Comparison of ENCODE assay signal across 9 cellular contexts in genomic region chr1:110406407-110406806, GRCh38. TPM values are rescaled to one million over a fixed set of nuclear protein-coding genes. Genes with fewer than 3 reads are reported as not detected.
DNase-seq lines count a peak whose midpoint lies in the region; ATAC-seq and TF ChIP-seq lines count a peak whose summit lies in the region.
"Not testable (repeated sequence)": the region's sequence is repeated elsewhere in the genome, so short reads cannot be mapped to it uniquely, and the experiment has no call there.
"Had no signal": no experiment of that assay in that cellular context is flagged by ENCODE, and none has a peak within 500 bp of the region (broad histone marks: within the 10 kb centered on the region; RNA-seq: fewer than 3 reads in every experiment).

No MANE protein-coding gene starts in this region.

- H3K23ac ChIP-seq in mesenchymal stem cell (ENCODE audit: low read length in 2 of 2): not testable (repeated sequence)

- POLR2A ChIA-PET in CD8-positive, alpha-beta memory T cell (lab: Charles Lee): not testable (repeated sequence)

- not testable (repeated sequence) for H3K79me1 ChIP-seq in mesenchymal stem cell (replicated peaks; ENCODE audit: low read length, poor library complexity, severe bottlenecking)

- H3K79me2 ChIP-seq in Loucy (ENCODE audit: insufficient read depth, low read length): peaks cover 33% of the 10 kb centered on the region

- H3K36me3 ChIP-seq in CD8-positive, alpha-beta memory T cell (ENCODE audit: insufficient read depth, low read length): peaks cover 29% of the 10 kb centered on the region
- H3K36me3 ChIP-seq in Loucy (ENCODE audit: insufficient read depth, low read length) (peaks cover 31% of the 10 kb centered on the region; the same call in 1 of the 2 replicates), mesenchymal stem cell (ENCODE audit: control insufficient read depth in 1 of 2, insufficient read depth in 2 of 2, low read depth in 1 of 2, low read length in 2 of 2) (peaks cover 11 to 40% of the 10 kb centered on the region in 2 experiments), prostate gland (peaks cover 10 to 11% of the 10 kb centered on the region in 2 donors), upper lobe of left lung (peaks cover 32 to 43% (median 35%) of the 10 kb centered on the region in 4 donors)

- CTCF ChIA-PET in CD8-positive, alpha-beta memory T cell (lab: Charles Lee): interaction anchor here (1.0 to 1.9 kb wide), 2 partner anchors 54 to 68 kb away, joined by 3 to 5 read pairs; no protein-coding TSS in a partner anchor

- H4K20me1 ChIP-seq in Loucy (ENCODE audit: insufficient read depth, low read length, poor library complexity, severe bottlenecking): peaks cover 16% of the 10 kb centered on the region

- intact Hi-C loops in activated CD4-positive, alpha-beta T cell treated with anti-CD3 and anti-CD28 coated beads, Interleukin-2, amount 10 ng/mL, durations not matched to agents 24 days and 14 days (cut with micrococcal nuclease): loop anchor here (2.0 to 10.0 kb wide), 3 partner anchors 18 to 378 kb away; no protein-coding TSS in a partner anchor
- intact Hi-C loops in prostate gland (cut with DNase I): loop anchor here (2.0 to 5.0 kb wide), 2 partner anchors 69 to 196 kb away; partner anchors contain the start of genes KCNC4 and RBM15

- H3K9ac ChIP-seq in Loucy (ENCODE audit: low read depth, low read length, poor library complexity, severe bottlenecking) (peak overlapping the region; percentile 94), mesenchymal stem cell (ENCODE audit: low read length) (peak overlapping the region; percentile 96)

- not testable (repeated sequence) for H3F3A ChIP-seq in Loucy (ENCODE audit: low read depth)

- H3K27ac Mint-ChIP-seq in CD8-positive, alpha-beta memory T cell: peak overlapping the region; percentile 40 to 100 (median 94)
- peak overlapping the region; percentile 98 for H3K27ac Mint-ChIP-seq in activated CD4-positive, alpha-beta T cell treated with anti-CD3 and anti-CD28 coated beads, Interleukin-2, amount 10 ng/mL, durations not matched to agents 24 days and 14 days
- peak overlapping the region; percentile 79 to 100 (median 99) for H3K27ac Mint-ChIP-seq in brain

- not testable (repeated sequence) for DNase-seq in CD8-positive, alpha-beta memory T cell; activated CD4-positive, alpha-beta T cell treated with anti-CD3 and anti-CD28 coated beads, Interleukin-2, amount 10 ng/mL, durations not matched to agents 24 days and 14 days; fibroblast of mammary gland (ENCODE audit: low read depth); mesenchymal stem cell; prostate gland (ENCODE audit: low spot score); upper lobe of left lung

- peaks cover 0 to 41% (median 6%) of the 10 kb centered on the region in 3 donors for H3K36me3 Mint-ChIP-seq in CD8-positive, alpha-beta memory T cell
- peaks cover 26% of the 10 kb centered on the region for H3K36me3 Mint-ChIP-seq in activated CD4-positive, alpha-beta T cell treated with anti-CD3 and anti-CD28 coated beads, Interleukin-2, amount 10 ng/mL, durations not matched to agents 24 days and 14 days (ENCODE audit: low read depth)
- H3K36me3 Mint-ChIP-seq in brain: peaks cover 26% of the 10 kb centered on the region

- not testable (repeated sequence) for H3K18ac ChIP-seq in mesenchymal stem cell (ENCODE audit: low read depth in 1 of 2, low read length in 2 of 2)

- WGBS in mesenchymal stem cell: 93% methylated on average over 8 of the region's 15 CpGs
- WGBS in prostate gland: 76% methylated on average over 15 of the region's 15 CpGs
- 75 to 76% methylated on average over 15 of the region's 15 CpGs for WGBS in upper lobe of left lung, 2 donors

- TF ChIP-seq CTCF in Loucy (conservative IDR thresholded peaks at IDR 0.05; ENCODE audit: low read length); brain (conservative IDR thresholded peaks at IDR 0.05); fibroblast of mammary gland (conservative IDR thresholded peaks at IDR 0.05; ENCODE audit: control insufficient read depth, insufficient read depth, low read depth, low read length); prostate gland (IDR thresholded peaks at IDR 0.05); upper lobe of left lung (IDR thresholded peaks at IDR 0.05): not testable (repeated sequence)

- peaks cover 24 to 32% (median 31%) of the 10 kb centered on the region in 3 donors for H3K4me1 Mint-ChIP-seq in CD8-positive, alpha-beta memory T cell
- peaks cover 17% of the 10 kb centered on the region for H3K4me1 Mint-ChIP-seq in activated CD4-positive, alpha-beta T cell treated with anti-CD3 and anti-CD28 coated beads, Interleukin-2, amount 10 ng/mL, durations not matched to agents 24 days and 14 days
- H3K4me1 Mint-ChIP-seq in brain: peaks cover 35% of the 10 kb centered on the region

- ATAC-seq in upper lobe of left lung (ENCODE audit: low FRiP score in 2 of 2): not testable (repeated sequence)

- not testable (repeated sequence) for H2BK120ac ChIP-seq in mesenchymal stem cell (ENCODE audit: low read depth, low read length)

- not testable (repeated sequence) for H2AFZ ChIP-seq in Loucy (ENCODE audit: low read length); mesenchymal stem cell (ENCODE audit: low read depth, low read length)

- H2BK12ac ChIP-seq in mesenchymal stem cell (ENCODE audit: low read length in 2 of 2): not testable (repeated sequence)

- H4K8ac ChIP-seq in mesenchymal stem cell (ENCODE audit: low read length): not testable (repeated sequence)

- not testable (repeated sequence) for TF ChIP-seq POLR2A in prostate gland (IDR thresholded peaks at IDR 0.05); upper lobe of left lung (IDR thresholded peaks at IDR 0.05)

- H3K4me3 ChIP-seq in CD8-positive, alpha-beta memory T cell (ENCODE audit: low read length): peak overlapping the region; percentile 100
- peak overlapping the region; percentile 95 for H3K4me3 ChIP-seq in Loucy (ENCODE audit: low read length, poor library complexity, severe bottlenecking)
- H3K4me3 ChIP-seq in fibroblast of mammary gland (ENCODE audit: control insufficient read depth, low read depth, low read length): peak overlapping the region; percentile 93
- peak overlapping the region in 1 of 2 experiments; percentile 90 for H3K4me3 ChIP-seq in mesenchymal stem cell (ENCODE audit: insufficient read depth in 1 of 2, low read depth in 1 of 2, low read length in 2 of 2)
- peak overlapping the region; percentile 81 to 93 for H3K4me3 ChIP-seq in prostate gland
- H3K4me3 ChIP-seq in upper lobe of left lung: peak overlapping the region in 3 of 4 donors; percentile 65 to 68 (median 66)

- H3K9me3 Mint-ChIP-seq in CD8-positive, alpha-beta memory T cell; activated CD4-positive, alpha-beta T cell treated with anti-CD3 and anti-CD28 coated beads, Interleukin-2, amount 10 ng/mL, durations not matched to agents 24 days and 14 days; brain: not testable (repeated sequence)

- H3K27ac ChIP-seq in CD8-positive, alpha-beta memory T cell (ENCODE audit: low read depth, low read length): peak overlapping the region; percentile 97
- H3K27ac ChIP-seq in mesenchymal stem cell (ENCODE audit: low read length, poor library complexity, severe bottlenecking); prostate gland: not testable (repeated sequence)
- H3K27ac ChIP-seq in upper lobe of left lung: peak overlapping the region in 2 of 4 donors; percentile 92 to 93

- not testable (repeated sequence) for H3K4ac ChIP-seq in mesenchymal stem cell (ENCODE audit: low read depth in 1 of 2, low read length in 2 of 2)

- H2BK5ac ChIP-seq in mesenchymal stem cell (ENCODE audit: low read depth, low read length, poor library complexity, severe bottlenecking): not testable (repeated sequence)

- H3K27me3 ChIP-seq in CD8-positive, alpha-beta memory T cell (ENCODE audit: insufficient read depth, low read length, poor library complexity, severe bottlenecking); Loucy (ENCODE audit: insufficient read depth, low read length, poor library complexity, severe bottlenecking); mesenchymal stem cell (ENCODE audit: control insufficient read depth in 1 of 2, insufficient read depth in 1 of 2, low read length in 2 of 2); prostate gland (replicated peaks; ENCODE audit: insufficient read depth); upper lobe of left lung: not testable (repeated sequence)

- not testable (repeated sequence) for H2AK5ac ChIP-seq in mesenchymal stem cell (ENCODE audit: low read length, severe bottlenecking)

- H3K9me2 ChIP-seq in Loucy (replicated peaks; ENCODE audit: low read depth, low read length): not testable (repeated sequence)

- not testable (repeated sequence) for H4K91ac ChIP-seq in mesenchymal stem cell (ENCODE audit: low read length)

- H2BK15ac ChIP-seq in mesenchymal stem cell (ENCODE audit: low read depth, poor library complexity, severe bottlenecking): not testable (repeated sequence)

- peaks cover 22% of the 10 kb centered on the region for H3K4me1 ChIP-seq in CD8-positive, alpha-beta memory T cell (ENCODE audit: insufficient read depth, low read length)
- H3K4me1 ChIP-seq in Loucy (ENCODE audit: insufficient read depth, low read length, poor library complexity, severe bottlenecking) (peaks cover 22% of the 10 kb centered on the region), upper lobe of left lung (peaks cover 13 to 23% (median 15%) of the 10 kb centered on the region in 4 donors)
- H3K4me1 ChIP-seq in mesenchymal stem cell (ENCODE audit: control insufficient read depth, insufficient read depth, low read depth, low read length); prostate gland (replicated peaks): not testable (repeated sequence)

- H3K27me3 Mint-ChIP-seq in CD8-positive, alpha-beta memory T cell; activated CD4-positive, alpha-beta T cell treated with anti-CD3 and anti-CD28 coated beads, Interleukin-2, amount 10 ng/mL, durations not matched to agents 24 days and 14 days: not testable (repeated sequence)
- peaks cover 12% of the 10 kb centered on the region for H3K27me3 Mint-ChIP-seq in brain

- peak overlapping the region; percentile 95 to 100 (median 99) for H3K4me3 Mint-ChIP-seq in CD8-positive, alpha-beta memory T cell
- H3K4me3 Mint-ChIP-seq in activated CD4-positive, alpha-beta T cell treated with anti-CD3 and anti-CD28 coated beads, Interleukin-2, amount 10 ng/mL, durations not matched to agents 24 days and 14 days: peak overlapping the region; percentile 99
- H3K4me3 Mint-ChIP-seq in brain: peak overlapping the region; percentile 97 to 100 (median 98)

- H3K14ac ChIP-seq in mesenchymal stem cell (ENCODE audit: low read length in 2 of 2): not testable (repeated sequence)

- not testable (repeated sequence) for TF ChIP-seq EP300 in upper lobe of left lung (IDR thresholded peaks at IDR 0.05)

- not testable (repeated sequence) for H3K9me3 ChIP-seq in CD8-positive, alpha-beta memory T cell (ENCODE audit: low read length); Loucy (ENCODE audit: insufficient read depth, low read depth, low read length); mesenchymal stem cell (ENCODE audit: control insufficient read depth, low read length); prostate gland; upper lobe of left lung

- peak overlapping the region; percentile 78 for H3K4me2 ChIP-seq in Loucy (ENCODE audit: low read depth, low read length, poor library complexity, severe bottlenecking)
- peak overlapping the region; percentile 69 for H3K4me2 ChIP-seq in mesenchymal stem cell (ENCODE audit: low read length, poor library complexity, severe bottlenecking)

RNA-seq across cellular contexts. Expression of gene LAMTOR5, which starts 1.1 kb away (rescaled TPM):
- total RNA-seq in CD8-positive, alpha-beta memory T cell: 100 to 1,000 TPM; 148 to 157 TPM
- polyA plus RNA-seq in CD8-positive, alpha-beta memory T cell: 262 TPM
- total RNA-seq in activated CD4-positive, alpha-beta T cell treated with anti-CD3 and anti-CD28 coated beads, Interleukin-2, amount 10 ng/mL, durations not matched to agents 24 days and 14 days: 170 and 180 TPM in 2 replicates
- 200 TPM for polyA plus RNA-seq in brain (ENCODE audit: insufficient read depth, low read depth, low replicate concordance)
- polyA plus RNA-seq in mesenchymal stem cell (2013, experiment 1 of 2): 272 TPM
- 279 TPM for polyA plus RNA-seq in mesenchymal stem cell (2013, experiment 2 of 2)
- total RNA-seq in prostate gland: 100 to 1,000 TPM in 1 of 2 donors, 10 to 100 TPM in 1; 86.6 to 132 TPM
- 100 to 1,000 TPM in 3 of 6 donors, 10 to 100 TPM in 3; 26.5 to 130 (median 89.9) TPM for total RNA-seq in upper lobe of left lung

RNA-seq across cellular contexts. Expression of gene SLC16A4, which starts 15.6 kb away (rescaled TPM):
- total RNA-seq in CD8-positive, alpha-beta memory T cell: under 1 TPM; 0.09 to 0.13 TPM
- 0.49 TPM for polyA plus RNA-seq in CD8-positive, alpha-beta memory T cell
- 0.43 and 0.44 TPM in 2 replicates for total RNA-seq in activated CD4-positive, alpha-beta T cell treated with anti-CD3 and anti-CD28 coated beads, Interleukin-2, amount 10 ng/mL, durations not matched to agents 24 days and 14 days
- polyA plus RNA-seq in brain (ENCODE audit: insufficient read depth, low read depth, low replicate concordance): 2.4 TPM
- polyA plus RNA-seq in mesenchymal stem cell (2013, experiment 1 of 2): 11.9 TPM
- 12.4 TPM for polyA plus RNA-seq in mesenchymal stem cell (2013, experiment 2 of 2)
- total RNA-seq in prostate gland (1 to 10 TPM; 1.7 to 9.0 TPM), upper lobe of left lung (10 to 100 TPM in 4 of 6 donors, 1 to 10 TPM in 2; 7.8 to 23.0 (median 15.4) TPM)

RNA-seq across cellular contexts. Expression of gene PROK1, which starts 44.5 kb away (rescaled TPM):
- total RNA-seq in CD8-positive, alpha-beta memory T cell: not detected
- polyA plus RNA-seq in CD8-positive, alpha-beta memory T cell: not detected
- total RNA-seq in activated CD4-positive, alpha-beta T cell treated with anti-CD3 and anti-CD28 coated beads, Interleukin-2, amount 10 ng/mL, durations not matched to agents 24 days and 14 days: not detected in 2 replicates
- 1.1 TPM for polyA plus RNA-seq in brain (ENCODE audit: insufficient read depth, low read depth, low replicate concordance)
- 0.17 TPM for polyA plus RNA-seq in mesenchymal stem cell (2013, experiment 1 of 2)
- 0.11 TPM for polyA plus RNA-seq in mesenchymal stem cell (2013, experiment 2 of 2)
- total RNA-seq in prostate gland (10 to 100 TPM; 10.7 to 75.3 TPM), upper lobe of left lung (under 1 TPM in 1 of 6 donors, not detected in 5; 0.33 TPM)
- total RNA-seq: cerebellum had no signal

Comparison
In these comparisons a context has a peak if more than half of its experiments do, and no peak if none do; other contexts are left out.
1. RNA of gene PROK1, which starts 44.5 kb away (total RNA-seq): 10.7 to 75.3 TPM in prostate gland; not detected in CD8-positive, alpha-beta memory T cell, not detected in activated CD4-positive, alpha-beta T cell treated with anti-CD3 and anti-CD28 coated beads, Interleukin-2, amount 10 ng/mL, durations not matched to agents 24 days and 14 days and 0.33 TPM in upper lobe of left lung; every median in the first group is over 4 times any median in the second.
2. Peak in every context shown above with its lines, with median percentiles within 50 percentile points of each other: H3K27ac Mint-ChIP-seq and H3K4me3 Mint-ChIP-seq.